Comparison of ENCODE assay signal across 11 cellular contexts in the genomic region with DNA sequence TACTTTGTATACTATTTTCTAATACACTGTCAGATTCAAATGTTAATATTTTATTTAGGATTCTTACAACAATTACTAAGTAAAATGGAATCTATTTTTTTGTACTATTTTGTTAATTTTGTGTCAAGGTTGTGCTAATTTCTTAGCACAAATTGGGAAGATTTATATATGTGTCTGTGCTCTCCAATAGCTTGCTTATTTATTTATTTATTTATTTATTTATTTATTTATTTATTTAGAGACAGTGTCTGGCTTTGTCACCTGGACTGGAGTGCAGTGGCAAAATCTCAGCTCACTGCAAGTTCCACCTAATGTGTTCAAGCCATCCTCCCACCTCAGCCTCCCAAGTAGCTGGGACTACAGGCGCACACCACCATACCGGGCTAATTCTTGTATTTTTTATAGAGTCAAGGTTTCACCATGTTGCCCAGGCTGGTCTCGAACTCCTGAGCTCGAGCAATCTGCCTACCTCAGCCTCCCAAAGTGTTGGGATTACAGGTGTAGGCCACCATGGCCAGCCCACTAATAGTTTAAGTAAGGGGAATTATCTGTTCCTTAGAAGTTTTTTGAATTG. TPM values are rescaled to one million over a fixed set of nuclear protein-coding genes. Genes with fewer than 3 reads are reported as not detected.
"Had no signal": no experiment of that assay in that cellular context is flagged by ENCODE, and none has a peak within 500 bp of the region (broad histone marks: within the 10 kb centered on the region; RNA-seq: fewer than 3 reads in every experiment).

No MANE protein-coding gene starts in this region.

- H3K4me3 ChIP-seq: GM23338, K562 had no signal

- DNase-seq: H9, HCEC 1CT, HFFc6, IMR-90, KG1 had no signal

- FAIRE-seq: H1, H54, HTR-8/SVneo, K562 had no signal

- ATAC-seq: GM23338, K562 had no signal

RNA-seq across cellular contexts. Expression of gene CTXND1, which starts 34.6 kb away (rescaled TPM):
- total RNA-seq: GM23338, H1, H9, HFFc6, HT-29, IMR-90, K562 had no signal
- polyA plus RNA-seq: IMR-90 had no signal
